In the genomic region with DNA sequence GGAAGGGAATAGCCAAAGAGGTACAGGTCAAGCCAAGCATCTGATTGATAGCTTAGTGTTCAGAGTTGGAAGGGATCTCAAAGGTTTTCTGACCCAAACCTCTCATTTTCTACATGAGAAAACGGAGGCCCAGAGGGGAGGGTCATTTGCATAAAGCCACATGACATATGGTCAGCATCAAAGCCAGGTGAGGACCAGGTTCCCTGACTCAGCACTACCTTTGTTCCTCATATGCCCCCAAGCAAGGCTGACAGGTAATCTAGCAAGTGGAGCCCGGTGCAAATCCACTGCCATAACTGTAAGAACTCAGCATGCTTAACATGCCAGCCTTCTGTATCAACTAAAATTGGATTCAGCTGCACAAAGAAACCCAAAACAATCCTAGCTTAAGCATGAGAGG, we compare ENCODE assay signal across 27 cellular contexts. TPM values are rescaled to one million over a fixed set of nuclear protein-coding genes. Genes with fewer than 3 reads are reported as not detected.
A peak's percentile ranks its signal among the peaks of the same experiment; 100 is the strongest.
DNase-seq lines count a peak whose midpoint lies in the region; ATAC-seq, FAIRE-seq and TF ChIP-seq lines count a peak whose summit lies in the region.
"Had no signal": no experiment of that assay in that cellular context is flagged by ENCODE, and none has a peak within 500 bp of the region (broad histone marks: within the 10 kb centered on the region; RNA-seq: fewer than 3 reads in every experiment).

No MANE protein-coding gene starts in this region.

- TF ChIP-seq CTCF in KMS-11 (conservative IDR thresholded peaks at IDR 0.05; ENCODE audit: low read depth, low read length) (no peak), K562 (IDR thresholded peaks at IDR 0.05 in 2 of 3, conservative IDR thresholded peaks at IDR 0.05 in 1 of 3; ENCODE audit: insufficient read depth in 2 of 3, low read depth in 1 of 3, low read length in 3 of 3) (no peak)

- peak; percentile 61 for DNase-seq in ELF-1 (ENCODE audit: low read depth, low spot score)
- DNase-seq in K562 (ENCODE audit: extremely low read depth in 1 of 4, low spot score in 3 of 4), result no peak
- no peak for DNase-seq in stimulated activated naive B cell treated with anti-CD40 and anti-IgM and Interleukin-4, amounts not matched to agents 10 μg/mL and 1 μg/mL and 100 μg/mL, for 72 hours
- DNase-seq in cardiac septum (ENCODE audit: low spot score), result no peak
- no peak for DNase-seq in mesendoderm
- DNase-seq: Calu3, DMS79 treated with DMSO at 0.1 percent for 48 hours, GOT3, KG1, NCI-H1092, NCI-H1417 treated with DMSO at 0.1 percent for 48 hours, NCI-H1694 treated with DMSO at 0.1 percent for 48 hours, NCI-H2081 treated with DMSO at 0.1 percent for 48 hours, NCI-H2171, NCI-H226, NCI-H510A, NCI-H69, OCI-M1, Peyer's patch, SK-N-SH, SW 1271 had no signal

- H3K4me1 ChIP-seq in KMS-11 (ENCODE audit: low read depth, poor library complexity, severe bottlenecking) (peaks cover 87% of the 10 kb centered on the region), K562 (replicated peaks in 1 of 2; ENCODE audit: control insufficient read depth in 2 of 2, insufficient read depth in 2 of 2, low read length in 2 of 2) (peaks cover 3 to 18% of the 10 kb centered on the region in 2 experiments; a peak in 2 of 5 replicates), mesendoderm (ENCODE audit: control insufficient read depth, low read depth, low read length) (no peaks in the 10 kb centered on the region)
- H3K4me1 ChIP-seq: Peyer's patch had no signal

- ATAC-seq in K562 (no peak), GM21825 (IDR thresholded peaks at IDR 0.05; ENCODE audit: unreplicated experiment) (no peak)
- ATAC-seq in stimulated activated naive B cell treated with anti-CD40 and anti-IgM and Interleukin-4, amounts not matched to agents 10 μg/mL and 1 μg/mL and 100 μg/mL, for 72 hours (replicated peaks), result no peak
- ATAC-seq: HCT116 had no signal

- intact Hi-C loops in K562 (cut with micrococcal nuclease), result no loop called here
- intact Hi-C loops in cardiac septum (cut with DNase I), result no loop called here

- POLR2A ChIA-PET in K562 (lab: Yijun Ruan, JAX), result interaction anchor here (1.1 kb wide), 1 partner anchor 11 kb away, joined by 4 read pairs; no protein-coding TSS in a partner anchor

- H3K27me3 ChIP-seq in KMS-11 (ENCODE audit: insufficient read depth, low read depth) (no peaks in the 10 kb centered on the region), K562 (ENCODE audit: control insufficient read depth in 2 of 2, insufficient read depth in 2 of 2, low read length in 2 of 2) (peaks cover 0 to 4% of the 10 kb centered on the region in 2 experiments; a peak in 1 of 5 replicates), mesendoderm (ENCODE audit: insufficient read depth, low read length, poor library complexity) (no peaks in the 10 kb centered on the region)
- H3K27me3 ChIP-seq: Peyer's patch had no signal

- H3K36me3 Mint-ChIP-seq in stimulated activated naive B cell treated with anti-CD40 and anti-IgM and Interleukin-4, amounts not matched to agents 10 μg/mL and 1 μg/mL and 100 μg/mL, for 72 hours, result peaks cover 0 to 5% of the 10 kb centered on the region in 2 donors

- no peak for FAIRE-seq in K562 (lab: Jason Lieb, UNC)

- no peaks in the 10 kb centered on the region for H3K9me3 ChIP-seq in K562 (replicated peaks; ENCODE audit: control insufficient read depth, insufficient read depth, low read depth, low read length)
- H3K9me3 ChIP-seq: Peyer's patch, SK-N-SH had no signal

- CTCF ChIA-PET in K562 (lab: Yijun Ruan, JAX; ENCODE audit: low intra/inter-chr PET ratio), result no interaction called here

- peak overlapping the region; percentile 27 for H3K27ac Mint-ChIP-seq in stimulated activated naive B cell treated with anti-CD40 and anti-IgM and Interleukin-4, amounts not matched to agents 10 μg/mL and 1 μg/mL and 100 μg/mL, for 72 hours

- no peak overlapping the region for H2BK5ac ChIP-seq in mesendoderm (ENCODE audit: low read length)

- peaks cover 50 to 70% of the 10 kb centered on the region in 2 donors for H3K4me1 Mint-ChIP-seq in stimulated activated naive B cell treated with anti-CD40 and anti-IgM and Interleukin-4, amounts not matched to agents 10 μg/mL and 1 μg/mL and 100 μg/mL, for 72 hours

- H3K56ac ChIP-seq in mesendoderm (ENCODE audit: low read length), result no peak overlapping the region

- no peaks in the 10 kb centered on the region for H3K9me1 ChIP-seq in K562 (ENCODE audit: control insufficient read depth, insufficient read depth, low read length)

- no peak overlapping the region for H2AK5ac ChIP-seq in mesendoderm (ENCODE audit: low read length)

- H4K20me1 ChIP-seq in KMS-11 (ENCODE audit: insufficient read depth) (no peaks in the 10 kb centered on the region), K562 (replicated peaks; ENCODE audit: control insufficient read depth, insufficient read depth, low read length) (no peaks in the 10 kb centered on the region)

- H3K4me3 ChIP-seq in KMS-11 (IDR thresholded peaks at IDR 0.05; ENCODE audit: insufficient read depth, low read depth, low read length) (no peak overlapping the region), K562 (no peak overlapping the region), mesendoderm (ENCODE audit: low read length) (no peak overlapping the region)
- H3K4me3 ChIP-seq: Peyer's patch had no signal

- in situ Hi-C loops in K562 (cut with MboI), result no loop called here

- no peak overlapping the region for H4K5ac ChIP-seq in mesendoderm (ENCODE audit: low read length)

- H3K9ac ChIP-seq in KMS-11, result no peak overlapping the region
- no peak overlapping the region for H3K9ac ChIP-seq in K562 (ENCODE audit: insufficient read depth in 1 of 2, low read depth in 2 of 2, low read length in 2 of 2)
- no peak overlapping the region for H3K9ac ChIP-seq in mesendoderm (ENCODE audit: low read length)
- H3K9ac ChIP-seq: SK-N-SH had no signal

- no peak overlapping the region for H3K4ac ChIP-seq in mesendoderm (ENCODE audit: low read depth, low read length)

- no peaks in the 10 kb centered on the region for H3K36me3 ChIP-seq in KMS-11 (ENCODE audit: insufficient read depth)
- H3K36me3 ChIP-seq in K562 (ENCODE audit: control insufficient read depth, insufficient read depth, low read length), result no peaks in the 10 kb centered on the region
- H3K36me3 ChIP-seq in mesendoderm (ENCODE audit: control insufficient read depth, insufficient read depth, low read length), result no peaks in the 10 kb centered on the region
- H3K36me3 ChIP-seq: Peyer's patch had no signal

- H2AFZ ChIP-seq in KMS-11 (ENCODE audit: low read depth), result no peak overlapping the region
- H2AFZ ChIP-seq in K562 (ENCODE audit: low read depth, low read length), result no peak overlapping the region

- no TSS peak for BruUV-seq in K562 (replicated peaks; lab: Mats Ljungman, UMichigan)

- H3K27ac ChIP-seq in KMS-11 (peak overlapping the region; percentile 89; the same call in 1 of the 2 replicates), K562 (ENCODE audit: extremely low read depth, low read depth, low read length) (no peak overlapping the region), mesendoderm (ENCODE audit: low read depth, low read length) (no peak overlapping the region)
- H3K27ac ChIP-seq: Peyer's patch had no signal

- peak overlapping the region; percentile 97 for H3K4me2 ChIP-seq in KMS-11
- H3K4me2 ChIP-seq in K562 (ENCODE audit: insufficient read depth, low read length), result no peak overlapping the region
- no peak overlapping the region for H3K4me2 ChIP-seq in mesendoderm (ENCODE audit: low read length)
- H3K4me2 ChIP-seq: SK-N-SH had no signal

- H3K79me2 ChIP-seq in KMS-11 (ENCODE audit: insufficient read depth, low read depth) (no peaks in the 10 kb centered on the region), K562 (ENCODE audit: control insufficient read depth, insufficient read depth, low read length) (no peaks in the 10 kb centered on the region), mesendoderm (ENCODE audit: control insufficient read depth, insufficient read depth, low read length) (no peaks in the 10 kb centered on the region)

- H2BK120ac ChIP-seq in mesendoderm (ENCODE audit: low read depth, low read length), result no peak overlapping the region

- H3K23ac ChIP-seq in mesendoderm (ENCODE audit: low read length), result no peak overlapping the region

- H2BK15ac ChIP-seq in mesendoderm (replicated peaks; ENCODE audit: low read depth), result no peak overlapping the region

- no peak overlapping the region for H4K8ac ChIP-seq in mesendoderm (ENCODE audit: low read depth, low read length)

- H3K4me3 Mint-ChIP-seq in stimulated activated naive B cell treated with anti-CD40 and anti-IgM and Interleukin-4, amounts not matched to agents 10 μg/mL and 1 μg/mL and 100 μg/mL, for 72 hours, result no peak overlapping the region
- H3K4me3 Mint-ChIP-seq: T-helper 1 cell treated with Interleukin-12 subunit alpha and Interleukin-12 subunit beta and Interleukin-4 antibody, amounts not matched to agents 30 μg/mL and 1 μg/mL, for 36 hours had no signal

- TF ChIP-seq POLR2A in K562 (conservative IDR thresholded peaks at IDR 0.05), result no peak

- peaks cover 1 to 2% of the 10 kb centered on the region in 2 donors for H3K9me3 Mint-ChIP-seq in stimulated activated naive B cell treated with anti-CD40 and anti-IgM and Interleukin-4, amounts not matched to agents 10 μg/mL and 1 μg/mL and 100 μg/mL, for 72 hours
- H3K9me3 Mint-ChIP-seq: T-helper 1 cell treated with Interleukin-12 subunit alpha and Interleukin-12 subunit beta and Interleukin-4 antibody, amounts not matched to agents 30 μg/mL and 1 μg/mL, for 36 hours had no signal

- no peak overlapping the region for H3K18ac ChIP-seq in mesendoderm (ENCODE audit: low read length)

- no peak for TF ChIP-seq EP300 in K562 (IDR thresholded peaks at IDR 0.05; ENCODE audit: low read length)

- no peak for TF ChIP-seq RAD21 in K562 (CRISPR knock-in tag; conservative IDR thresholded peaks at IDR 0.05 in 1 of 2, IDR thresholded peaks at IDR 0.05 in 1 of 2)

- H3K79me1 ChIP-seq in mesendoderm (ENCODE audit: low read length), result no peaks in the 10 kb centered on the region

- peaks cover 0 to 6% of the 10 kb centered on the region in 2 donors for H3K27me3 Mint-ChIP-seq in stimulated activated naive B cell treated with anti-CD40 and anti-IgM and Interleukin-4, amounts not matched to agents 10 μg/mL and 1 μg/mL and 100 μg/mL, for 72 hours

- WGBS in K562 (ENCODE audit: insufficient coverage, low coverage, missing lambda C conversion rate), result 22% methylated on average over 2 of the region's 2 CpGs
- no CpG with 5 or more reads among the region's 2 CpGs for WGBS in mesendoderm (ENCODE audit: extremely low coverage, insufficient coverage, low lambda C conversion rate)

RNA-seq across cellular contexts. Expression of a gene that starts 28.2 kb away (rescaled TPM):
- not detected in 2 replicates for total RNA-seq in K562 (2011; cell fraction: chromatin; rRNA removed; ENCODE audit: low replicate concordance)
- not detected in 2 replicates for total RNA-seq in K562 (2011; cell fraction: nucleolus; rRNA removed)
- not detected in 2 replicates for total RNA-seq in K562 (2011; cell fraction: nucleoplasm; rRNA removed)
- total RNA-seq in K562 (2014; rRNA removed) (0.29 TPM in 1 of 2 replicates, not detected in the other), K562 (2014; rRNA removed; fragmentation: Illumina TruSeq; extraction: Trizol) (not detected in 2 replicates), K562 (2015; rRNA removed; fragmentation: Illumina TruSeq; extraction: Trizol) (not detected in 2 replicates), K562 (2021) (not detected in 2 replicates), cardiac septum (not detected)
- polyA plus RNA-seq in K562 (2011; rRNA removed) (not detected in 2 replicates), K562 (2014; fragmentation: Illumina TruSeq; extraction: Trizol) (not detected in 2 replicates), K562 (2014; fragmentation: Nextera tagmentation; extraction: Ambion mirVana) (under 1 TPM in 1 of 2 experiments, not detected in 1; 0.45 TPM), K562 (2014; rRNA removed) (not detected in 2 replicates)
- not detected in 2 replicates for polyA plus RNA-seq in K562 (2011; cell fraction: cytosol; rRNA removed)
- polyA plus RNA-seq in K562 (2011; cell fraction: nucleus; rRNA removed), result not detected in 2 replicates
- not detected in 2 replicates for polyA plus RNA-seq in K562 (2012)
- polyA minus RNA-seq in K562 (2011; rRNA and poly(A)+ RNA removed), result not detected in 2 replicates
- not detected in 2 replicates for polyA minus RNA-seq in K562 (2011; cell fraction: cytosol; rRNA and poly(A)+ RNA removed)
- polyA minus RNA-seq in K562 (2011; cell fraction: nucleus; rRNA and poly(A)+ RNA removed), result not detected in 2 replicates
- not detected for polyA plus RNA-seq in mesendoderm (2013, experiment 1 of 2)
- polyA plus RNA-seq in mesendoderm (2013, experiment 2 of 2), result not detected
- total RNA-seq: A673, Calu3, HT1080, Peyer's patch had no signal
- polyA plus RNA-seq: SK-N-SH had no signal

RNA-seq across cellular contexts. Expression of a gene that starts 35.0 kb away (rescaled TPM):
- not detected in 2 replicates for total RNA-seq in K562 (2011; cell fraction: chromatin; rRNA removed; ENCODE audit: low replicate concordance)
- not detected in 2 replicates for total RNA-seq in K562 (2011; cell fraction: nucleolus; rRNA removed)
- total RNA-seq in K562 (2011; cell fraction: nucleoplasm; rRNA removed), result not detected in 2 replicates
- total RNA-seq in K562 (2014; rRNA removed), result not detected in 2 replicates
- total RNA-seq in K562 (2014; rRNA removed; fragmentation: Illumina TruSeq; extraction: Trizol), result not detected in 2 replicates
- not detected in 2 replicates for total RNA-seq in K562 (2015; rRNA removed; fragmentation: Illumina TruSeq; extraction: Trizol)
- not detected in 2 replicates for total RNA-seq in K562 (2021)
- not detected in 2 replicates for polyA plus RNA-seq in K562 (2011; rRNA removed)
- not detected in 2 replicates for polyA plus RNA-seq in K562 (2011; cell fraction: cytosol; rRNA removed)
- not detected in 2 replicates for polyA plus RNA-seq in K562 (2011; cell fraction: nucleus; rRNA removed)
- 0.24 TPM in 1 of 2 replicates, not detected in the other for polyA plus RNA-seq in K562 (2012)
- polyA plus RNA-seq in K562 (2014; fragmentation: Illumina TruSeq; extraction: Trizol), result not detected in 2 replicates
- polyA plus RNA-seq in K562 (2014; fragmentation: Nextera tagmentation; extraction: Ambion mirVana), result not detected
- polyA plus RNA-seq in K562 (2014; rRNA removed), result not detected in 2 replicates
- polyA minus RNA-seq in K562 (2011; rRNA and poly(A)+ RNA removed), result not detected in 2 replicates
- not detected in 2 replicates for polyA minus RNA-seq in K562 (2011; cell fraction: cytosol; rRNA and poly(A)+ RNA removed)
- polyA minus RNA-seq in K562 (2011; cell fraction: nucleus; rRNA and poly(A)+ RNA removed), result not detected in 2 replicates
- 0.97 TPM for total RNA-seq in cardiac septum
- polyA plus RNA-seq in mesendoderm (2013, experiment 1 of 2), result not detected
- polyA plus RNA-seq in mesendoderm (2013, experiment 2 of 2), result not detected
- total RNA-seq: A673, Calu3, HT1080 had no signal
- polyA plus RNA-seq: SK-N-SH had no signal
